1 cellular context compared by ENCODE assay signal in genomic region chr11:28342704-28343103, GRCh38.
TF ChIP-seq lines count a peak whose summit lies in the region.

No MANE protein-coding gene starts in this region.

TF ChIP-seq in GM12878, 131 proteins besides CTCF, POLR2A, EP300 and RAD21 (continued from another document):
- TF ChIP-seq, protein P1, sequence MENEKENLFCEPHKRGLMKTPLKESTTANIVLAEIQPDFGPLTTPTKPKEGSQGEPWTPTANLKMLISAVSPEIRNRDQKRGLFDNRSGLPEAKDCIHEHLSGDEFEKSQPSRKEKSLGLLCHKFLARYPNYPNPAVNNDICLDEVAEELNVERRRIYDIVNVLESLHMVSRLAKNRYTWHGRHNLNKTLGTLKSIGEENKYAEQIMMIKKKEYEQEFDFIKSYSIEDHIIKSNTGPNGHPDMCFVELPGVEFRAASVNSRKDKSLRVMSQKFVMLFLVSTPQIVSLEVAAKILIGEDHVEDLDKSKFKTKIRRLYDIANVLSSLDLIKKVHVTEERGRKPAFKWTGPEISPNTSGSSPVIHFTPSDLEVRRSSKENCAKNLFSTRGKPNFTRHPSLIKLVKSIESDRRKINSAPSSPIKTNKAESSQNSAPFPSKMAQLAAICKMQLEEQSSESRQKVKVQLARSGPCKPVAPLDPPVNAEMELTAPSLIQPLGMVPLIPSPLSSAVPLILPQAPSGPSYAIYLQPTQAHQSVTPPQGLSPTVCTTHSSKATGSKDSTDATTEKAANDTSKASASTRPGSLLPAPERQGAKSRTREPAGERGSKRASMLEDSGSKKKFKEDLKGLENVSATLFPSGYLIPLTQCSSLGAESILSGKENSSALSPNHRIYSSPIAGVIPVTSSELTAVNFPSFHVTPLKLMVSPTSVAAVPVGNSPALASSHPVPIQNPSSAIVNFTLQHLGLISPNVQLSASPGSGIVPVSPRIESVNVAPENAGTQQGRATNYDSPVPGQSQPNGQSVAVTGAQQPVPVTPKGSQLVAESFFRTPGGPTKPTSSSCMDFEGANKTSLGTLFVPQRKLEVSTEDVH (IDR thresholded peaks at IDR 0.05; ENCODE audit: low read depth, partially characterized antibody) = no peak
- no peak for TF ChIP-seq JUNB (IDR thresholded peaks at IDR 0.05)
- no peak for TF ChIP-seq SKIL (IDR thresholded peaks at IDR 0.05; ENCODE audit: low read depth, poor library complexity, severe bottlenecking)
- no peak for TF ChIP-seq SREBF1 (IDR thresholded peaks at IDR 0.05; ENCODE audit: low read length)
- TF ChIP-seq YY1 (IDR thresholded peaks at IDR 0.05; ENCODE audit: low read depth, low read length) = no peak
- TF ChIP-seq BRCA1 (IDR thresholded peaks at IDR 0.05; ENCODE audit: low read depth, low read length) = no peak
- no peak for TF ChIP-seq EGR1 (IDR thresholded peaks at IDR 0.05; ENCODE audit: borderline replicate concordance in 1 of 2, low read depth in 2 of 2, low read length in 2 of 2)
- no peak for TF ChIP-seq TCF12 (IDR thresholded peaks at IDR 0.05; ENCODE audit: low read depth, low read length)
- TF ChIP-seq BCL11A (IDR thresholded peaks at IDR 0.05; ENCODE audit: low read depth, low read length) = no peak
- no peak for TF ChIP-seq RBBP5 (conservative IDR thresholded peaks at IDR 0.05)
- TF ChIP-seq, protein P2, sequence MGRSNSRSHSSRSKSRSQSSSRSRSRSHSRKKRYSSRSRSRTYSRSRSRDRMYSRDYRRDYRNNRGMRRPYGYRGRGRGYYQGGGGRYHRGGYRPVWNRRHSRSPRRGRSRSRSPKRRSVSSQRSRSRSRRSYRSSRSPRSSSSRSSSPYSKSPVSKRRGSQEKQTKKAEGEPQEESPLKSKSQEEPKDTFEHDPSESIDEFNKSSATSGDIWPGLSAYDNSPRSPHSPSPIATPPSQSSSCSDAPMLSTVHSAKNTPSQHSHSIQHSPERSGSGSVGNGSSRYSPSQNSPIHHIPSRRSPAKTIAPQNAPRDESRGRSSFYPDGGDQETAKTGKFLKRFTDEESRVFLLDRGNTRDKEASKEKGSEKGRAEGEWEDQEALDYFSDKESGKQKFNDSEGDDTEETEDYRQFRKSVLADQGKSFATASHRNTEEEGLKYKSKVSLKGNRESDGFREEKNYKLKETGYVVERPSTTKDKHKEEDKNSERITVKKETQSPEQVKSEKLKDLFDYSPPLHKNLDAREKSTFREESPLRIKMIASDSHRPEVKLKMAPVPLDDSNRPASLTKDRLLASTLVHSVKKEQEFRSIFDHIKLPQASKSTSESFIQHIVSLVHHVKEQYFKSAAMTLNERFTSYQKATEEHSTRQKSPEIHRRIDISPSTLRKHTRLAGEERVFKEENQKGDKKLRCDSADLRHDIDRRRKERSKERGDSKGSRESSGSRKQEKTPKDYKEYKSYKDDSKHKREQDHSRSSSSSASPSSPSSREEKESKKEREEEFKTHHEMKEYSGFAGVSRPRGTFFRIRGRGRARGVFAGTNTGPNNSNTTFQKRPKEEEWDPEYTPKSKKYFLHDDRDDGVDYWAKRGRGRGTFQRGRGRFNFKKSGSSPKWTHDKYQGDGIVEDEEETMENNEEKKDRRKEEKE (IDR thresholded peaks at IDR 0.05) = no peak
